ENCODE assay signal across 1 cellular context in genomic region chr17:488993-489757, GRCh38.
TF ChIP-seq lines count a peak whose summit lies in the region.

No MANE protein-coding gene starts in this region.

TF ChIP-seq in HepG2, 621 proteins besides CTCF, POLR2A, EP300 and RAD21 (continued from another document and continues in another):
- TF ChIP-seq KLF9 (CRISPR knock-in tag; IDR thresholded peaks at IDR 0.05; ENCODE audit: low read depth) (0 out of 2 replicates have a peak, but pooled peaks have one; percentile 34), RFX5 (IDR thresholded peaks at IDR 0.05; ENCODE audit: low read depth, low read length) (no peak), SNAPC2 (CRISPR knock-in tag; IDR thresholded peaks at IDR 0.05) (0 out of 2 replicates have a peak, but pooled peaks have one; percentile 43), YY1 (IDR thresholded peaks at IDR 0.05; ENCODE audit: insufficient read depth, insufficient replicate concordance, low read depth, low read length) (no peak), ZNF879 (CRISPR knock-in tag; IDR thresholded peaks at IDR 0.05) (peak; percentile 98), HMGXB3 (CRISPR knock-in tag; IDR thresholded peaks at IDR 0.05; ENCODE audit: borderline replicate concordance) (no peak), RNF2 (conservative IDR thresholded peaks at IDR 0.05; ENCODE audit: low read depth) (peak; percentile 96), ZNF777 (CRISPR knock-in tag; IDR thresholded peaks at IDR 0.05) (no peak; the same call in 1 of the 2 replicates), RFXANK (CRISPR knock-in tag; IDR thresholded peaks at IDR 0.05) (no peak), ZFP82 (CRISPR knock-in tag; IDR thresholded peaks at IDR 0.05; ENCODE audit: borderline replicate concordance) (no peak), ZNF615 (CRISPR knock-in tag; IDR thresholded peaks at IDR 0.05; ENCODE audit: borderline replicate concordance) (no peak), PAXIP1 (CRISPR knock-in tag; conservative IDR thresholded peaks at IDR 0.05) (no peak), ZNF280D (CRISPR knock-in tag; IDR thresholded peaks at IDR 0.05) (no peak; the same call in 1 of the 2 replicates), NPAS2 (CRISPR knock-in tag; IDR thresholded peaks at IDR 0.05; ENCODE audit: borderline replicate concordance) (no peak), NR2F2 (IDR thresholded peaks at IDR 0.05; ENCODE audit: borderline replicate concordance, low read depth) (no peak), EEA1 (CRISPR knock-in tag; IDR thresholded peaks at IDR 0.05; ENCODE audit: borderline replicate concordance) (no peak; the same call in 1 of the 2 replicates), TOE1 (CRISPR knock-in tag; IDR thresholded peaks at IDR 0.05) (no peak), HHEX (CRISPR knock-in tag; IDR thresholded peaks at IDR 0.05) (no peak), AFF4 (CRISPR knock-in tag; IDR thresholded peaks at IDR 0.05) (no peak), ZBTB39 (CRISPR knock-in tag; IDR thresholded peaks at IDR 0.05) (no peak), ZSCAN30 (CRISPR knock-in tag; IDR thresholded peaks at IDR 0.05) (no peak), ZSCAN20 (CRISPR knock-in tag; IDR thresholded peaks at IDR 0.05; ENCODE audit: borderline replicate concordance) (no peak), KLF11 (CRISPR knock-in tag; IDR thresholded peaks at IDR 0.05) (peak; percentile 88), ZNF101 (CRISPR knock-in tag; IDR thresholded peaks at IDR 0.05; ENCODE audit: borderline replicate concordance, low read depth) (no peak), RAD51 (IDR thresholded peaks at IDR 0.05; ENCODE audit: borderline replicate concordance) (no peak), CBX5 (CRISPR knock-in tag; IDR thresholded peaks at IDR 0.05; ENCODE audit: borderline replicate concordance) (peak; percentile 40; the same call in 1 of the 2 replicates), HOXA5 (CRISPR knock-in tag; IDR thresholded peaks at IDR 0.05) (no peak), ZNF674 (CRISPR knock-in tag; IDR thresholded peaks at IDR 0.05; ENCODE audit: low read depth) (0 out of 2 replicates have a peak, but pooled peaks have one; percentile 74), FOXC1 (CRISPR knock-in tag; IDR thresholded peaks at IDR 0.05; ENCODE audit: borderline replicate concordance) (peak; percentile 95), THAP8 (CRISPR knock-in tag; IDR thresholded peaks at IDR 0.05; ENCODE audit: borderline replicate concordance) (no peak), TFDP1 (CRISPR knock-in tag; IDR thresholded peaks at IDR 0.05; ENCODE audit: borderline replicate concordance) (peak; percentile 93), GPBP1L1 (CRISPR knock-in tag; IDR thresholded peaks at IDR 0.05) (no peak), PLSCR1 (CRISPR knock-in tag; IDR thresholded peaks at IDR 0.05; ENCODE audit: borderline replicate concordance) (no peak)
